ENCODE assay signal across 23 cellular contexts in genomic region chr1:229223498-229223897, GRCh38. TPM values are rescaled to one million over a fixed set of nuclear protein-coding genes. Genes with fewer than 3 reads are reported as not detected.
A peak's percentile ranks its signal among the peaks of the same experiment; 100 is the strongest.
DNase-seq lines count a peak whose midpoint lies in the region; ATAC-seq, FAIRE-seq and TF ChIP-seq lines count a peak whose summit lies in the region.
"Had no signal": no experiment of that assay in that cellular context is flagged by ENCODE, and none has a peak within 500 bp of the region (broad histone marks: within the 10 kb centered on the region; RNA-seq: fewer than 3 reads in every experiment).

No MANE protein-coding gene starts in this region.

- H3K9me3 ChIP-seq in HepG2 (ENCODE audit: low read length) (no peaks in the 10 kb centered on the region), small intestine (ENCODE audit: control insufficient read depth, low read depth) (no peaks in the 10 kb centered on the region), ascending aorta (no peaks in the 10 kb centered on the region), testis (no peaks in the 10 kb centered on the region)
- H3K9me3 ChIP-seq: SJCRH30, thoracic aorta had no signal

- TF ChIP-seq CTCF in HepG2 (CRISPR knock-in tag; IDR thresholded peaks at IDR 0.05) (no peak), ascending aorta (IDR thresholded peaks at IDR 0.05) (no peak), testis (IDR thresholded peaks at IDR 0.05) (no peak)

- H3K4me1 Mint-ChIP-seq in immature natural killer cell, result peaks cover 4 to 6% of the 10 kb centered on the region in 2 donors

- CTCF ChIA-PET in HepG2 (lab: Yijun Ruan, JAX; ENCODE audit: low intra/inter-chr PET ratio, low total read pairs), result no interaction called here

- H3K27ac ChIP-seq in HepG2 (ENCODE audit: extremely low read length, insufficient read depth, low read length), result peak overlapping the region; percentile 77
- H3K27ac ChIP-seq in small intestine (ENCODE audit: low read depth in 1 of 2, low read length in 1 of 2), result peak overlapping the region; percentile 12 to 21
- no peak overlapping the region for H3K27ac ChIP-seq in ascending aorta
- H3K27ac ChIP-seq in testis, result no peak overlapping the region
- H3K27ac ChIP-seq: SJCRH30, thoracic aorta had no signal

- no peaks in the 10 kb centered on the region for H3K36me3 ChIP-seq in HepG2 (replicated peaks in 1 of 2; ENCODE audit: control insufficient read depth in 1 of 2, insufficient read depth in 2 of 2, low read length in 2 of 2)
- H3K36me3 ChIP-seq in small intestine (ENCODE audit: control insufficient read depth in 2 of 2, insufficient read depth in 2 of 2, low read length in 2 of 2), result no peaks in the 10 kb centered on the region
- no peaks in the 10 kb centered on the region for H3K36me3 ChIP-seq in ascending aorta
- H3K36me3 ChIP-seq in testis (ENCODE audit: low read depth, missing control alignments), result no peaks in the 10 kb centered on the region
- H3K36me3 ChIP-seq: SJCRH30, thoracic aorta had no signal

- H3K9ac ChIP-seq in HepG2 (ENCODE audit: insufficient read depth, low read depth, low read length), result peak overlapping the region; percentile 67

- WGBS in HepG2 (ENCODE audit: low lambda C conversion rate), result 9% methylated on average over 7 of the region's 8 CpGs
- 21 to 60% (median 43%) methylated on average over 8 of the region's 8 CpGs for WGBS in small intestine, 3 donors
- 57 to 79% methylated on average over 8 of the region's 8 CpGs for WGBS in testis, 2 donors

- no peaks in the 10 kb centered on the region for H4K20me1 ChIP-seq in HepG2 (ENCODE audit: insufficient read depth, low read length)

- intact Hi-C loops in HepG2 (cut with micrococcal nuclease; ENCODE audit: unreplicated experiment) (loop anchor here (10.0 kb wide), 4 partner anchors 119 to 359 kb away; no protein-coding TSS in a partner anchor), ascending aorta (cut with DNase I) (loop anchor here (10.0 kb wide), 1 partner anchor 129 kb away; no protein-coding TSS in a partner anchor), testis (cut with DNase I; ENCODE audit: low total_unique reads) (loop anchor here (10.0 kb wide), 1 partner anchor 489 kb away; the partner anchor contains the start of gene RHOU)

- TF ChIP-seq RAD21 in HepG2 (CRISPR knock-in tag; IDR thresholded peaks at IDR 0.05), result no peak

- no peaks in the 10 kb centered on the region for H3K36me3 Mint-ChIP-seq in immature natural killer cell
- H3K36me3 Mint-ChIP-seq: naive B cell had no signal

- peak; percentile 23 for ATAC-seq in HepG2
- ATAC-seq: activated CD8-positive, alpha-beta T cell treated with anti-CD3 and anti-CD28 coated beads for 36 hours had no signal

- H3K27ac Mint-ChIP-seq in immature natural killer cell, result no peak overlapping the region
- H3K27ac Mint-ChIP-seq: activated B cell treated with CpG ODN at 0.5 μM for 24 hours; activated CD8-positive, alpha-beta T cell treated with anti-CD3 and anti-CD28 coated beads for 36 hours; endodermal cell; naive B cell had no signal

- TF ChIP-seq POLR2A in HepG2 (IDR thresholded peaks at IDR 0.05; ENCODE audit: insufficient read depth in 1 of 2, low read depth in 2 of 2, low read length in 2 of 2), result no peak
- no peak for TF ChIP-seq POLR2A in testis (IDR thresholded peaks at IDR 0.05)

- peaks cover 94% of the 10 kb centered on the region for H3K4me1 ChIP-seq in HepG2 (ENCODE audit: insufficient read depth, low read length)
- peaks cover 2 to 3% of the 10 kb centered on the region in 2 donors for H3K4me1 ChIP-seq in small intestine (ENCODE audit: control insufficient read depth in 2 of 2, insufficient read depth in 1 of 2, low read depth in 1 of 2, low read length in 1 of 2)
- peaks cover 0 to 13% of the 10 kb centered on the region in 2 donors for H3K4me1 ChIP-seq in ascending aorta
- peaks cover 10% of the 10 kb centered on the region for H3K4me1 ChIP-seq in testis

- no peak overlapping the region for H3K4me3 Mint-ChIP-seq in immature natural killer cell
- H3K4me3 Mint-ChIP-seq: activated B cell treated with CpG ODN at 0.5 μM for 24 hours; activated CD8-positive, alpha-beta T cell treated with anti-CD3 and anti-CD28 coated beads for 36 hours; endodermal cell; naive B cell had no signal

- no peaks in the 10 kb centered on the region for H3K79me2 ChIP-seq in HepG2 (ENCODE audit: insufficient read depth, low read length)

- DNase-seq in ELF-1 (ENCODE audit: low read depth, low spot score) (peak; percentile 70), SK-N-DZ (ENCODE audit: low spot score) (peak; percentile 37), HepG2 (ENCODE audit: low spot score) (peak; percentile 64), small intestine (peak; percentile 77), ascending aorta (ENCODE audit: low spot score in 2 of 2) (no peak), testis (no peak), immature natural killer cell (no peak)
- DNase-seq: activated B cell treated with CpG ODN at 0.5 μM for 24 hours; activated CD8-positive, alpha-beta T cell treated with anti-CD3 and anti-CD28 coated beads for 36 hours; activated naive CD4-positive, alpha-beta T cell treated with Interleukin-2 at 50 U/mL for 16 hours; activated T-cell treated with anti-CD3 and anti-CD28 coated beads, Interleukin-2, amount 50 U/mL, for 1 hour; endodermal cell; glutamatergic neuron; naive B cell; NCI-H1105 treated with DMSO at 0.1 percent for 48 hours; NCI-H2107; NCI-H524; SJCRH30; stimulated activated CD8-positive, alpha-beta memory T cell treated with anti-CD3 and anti-CD28 coated beads, Interleukin-4, amount 100 ng/mL, for 48 hours had no signal

- FAIRE-seq in HepG2 (lab: Jason Lieb, UNC) (peak; percentile 74), small intestine (lab: Jason Lieb, UNC) (no peak)
- FAIRE-seq: astrocyte, colon had no signal

- no TSS peak for BruUV-seq in HepG2 (replicated peaks; lab: Mats Ljungman, UMichigan)

- H3K9me3 Mint-ChIP-seq in immature natural killer cell, result no peaks in the 10 kb centered on the region
- H3K9me3 Mint-ChIP-seq: activated B cell treated with CpG ODN at 0.5 μM for 24 hours; activated CD8-positive, alpha-beta T cell treated with anti-CD3 and anti-CD28 coated beads for 36 hours; endodermal cell; naive B cell had no signal

- TF ChIP-seq EP300 in HepG2 (IDR thresholded peaks at IDR 0.05; ENCODE audit: low read depth in 2 of 2, low read length in 2 of 2) (no peak), HepG2 (CRISPR knock-in tag; IDR thresholded peaks at IDR 0.05; ENCODE audit: borderline replicate concordance) (no peak)

- in situ Hi-C loops in HepG2 (cut with HindIII; ENCODE audit: extremely low pct_ligation_motif_present, low pct_unique_long_range_greater_than_20kb), result loop anchor here (10.0 kb wide), 1 partner anchor 489 kb away; the partner anchor contains the start of gene RHOU

- POLR2A ChIA-PET in HepG2 (lab: Yijun Ruan, JAX), result interaction anchor here (1.0 to 3.8 kb wide), 4 partner anchors 15 to 488 kb away, joined by 3 to 34 read pairs (median 11); partner anchors contain the start of gene RHOU

- H3K27me3 ChIP-seq in HepG2 (ENCODE audit: control insufficient read depth in 1 of 2, insufficient read depth in 2 of 2, low read length in 2 of 2) (no peaks in the 10 kb centered on the region), small intestine (ENCODE audit: control insufficient read depth in 2 of 2, insufficient read depth in 2 of 2, low read length in 2 of 2) (no peaks in the 10 kb centered on the region), ascending aorta (no peaks in the 10 kb centered on the region), testis (no peaks in the 10 kb centered on the region)
- H3K27me3 ChIP-seq: SJCRH30 had no signal

- peaks cover 2 to 3% (median 2%) of the 10 kb centered on the region in 3 donors for H3K27me3 Mint-ChIP-seq in immature natural killer cell (ENCODE audit: low read depth in 3 of 3)

- peak overlapping the region; percentile 64 for H3K4me2 ChIP-seq in HepG2 (ENCODE audit: low read depth, low read length)

- peak overlapping the region in 1 of 3 experiments; percentile 31; a peak in 2 of 6 replicates for H3K4me3 ChIP-seq in HepG2 (replicated peaks in 1 of 3; ENCODE audit: insufficient read depth in 1 of 3, low read depth in 2 of 3, low read length in 3 of 3)
- no peak overlapping the region for H3K4me3 ChIP-seq in small intestine (ENCODE audit: low read depth in 1 of 2, low read length in 2 of 2)
- H3K4me3 ChIP-seq in ascending aorta, result no peak overlapping the region
- no peak overlapping the region for H3K4me3 ChIP-seq in testis
- H3K4me3 ChIP-seq: lung, SJCRH30, thoracic aorta had no signal

- H2AFZ ChIP-seq in HepG2 (ENCODE audit: low read length), result peak overlapping the region; percentile 57

TF ChIP-seq in HepG2, 621 proteins besides CTCF, POLR2A, EP300 and RAD21 (continues in another document):
- 0 out of 2 replicates have a peak, but pooled peaks have one; percentile 26 for TF ChIP-seq SAP130 (CRISPR knock-in tag; IDR thresholded peaks at IDR 0.05; ENCODE audit: low read depth)

RNA-seq across cellular contexts. Expression of gene RAB4A, which starts 47.4 kb away (rescaled TPM):
- polyA plus RNA-seq in SK-N-DZ (2014; cell fraction: cytosol; rRNA removed), result 27.8 and 30.4 TPM in 2 replicates
- 18.3 and 22.9 TPM in 2 replicates for polyA plus RNA-seq in SK-N-DZ (2014; cell fraction: nucleus; rRNA removed)
- total RNA-seq in HepG2 (2016; rRNA removed; fragmentation: Illumina TruSeq; extraction: Trizol), result 76.6 and 80.1 TPM in 2 replicates
- 135 and 139 TPM in 2 replicates for total RNA-seq in HepG2 (2016; cell fraction: cytosol; rRNA removed; fragmentation: Illumina TruSeq; extraction: Trizol; ENCODE audit: low read depth)
- total RNA-seq in HepG2 (2016; cell fraction: insoluble cytoplasmic fraction; rRNA removed; fragmentation: Illumina TruSeq; extraction: Trizol), result 71.2 and 81.9 TPM in 2 replicates
- 213 and 217 TPM in 2 replicates for total RNA-seq in HepG2 (2016; cell fraction: membrane; rRNA removed; fragmentation: Illumina TruSeq; extraction: Trizol)
- 41.7 and 48.3 TPM in 2 replicates for total RNA-seq in HepG2 (2016; cell fraction: nucleus; rRNA removed; fragmentation: Illumina TruSeq; extraction: Trizol)
- polyA plus RNA-seq in HepG2 (2011; rRNA removed), result 41.6 and 56.0 TPM in 2 replicates
- polyA plus RNA-seq in HepG2 (2011; cell fraction: cytosol; rRNA removed), result 53.2 and 57.4 TPM in 2 replicates
- 15.9 and 18.4 TPM in 2 replicates for polyA plus RNA-seq in HepG2 (2011; cell fraction: nucleus; rRNA removed)
- 71.3 and 87.6 TPM in 2 replicates for polyA plus RNA-seq in HepG2 (2012)
- polyA plus RNA-seq in HepG2 (2016; cell fraction: cytosol; fragmentation: Illumina TruSeq; extraction: Trizol; ENCODE audit: low read depth), result 296 and 305 TPM in 2 replicates
- polyA plus RNA-seq in HepG2 (2016; cell fraction: insoluble cytoplasmic fraction; fragmentation: Illumina TruSeq; extraction: Trizol; ENCODE audit: low read depth), result 113 and 114 TPM in 2 replicates
- polyA plus RNA-seq in HepG2 (2016; cell fraction: membrane; fragmentation: Illumina TruSeq; extraction: Trizol; ENCODE audit: low read depth), result 280 and 289 TPM in 2 replicates
- 77.5 and 84.8 TPM in 2 replicates for polyA plus RNA-seq in HepG2 (2016; cell fraction: nucleus; fragmentation: Illumina TruSeq; extraction: Trizol; ENCODE audit: insufficient read depth, low read depth)
- polyA minus RNA-seq in HepG2 (2011; rRNA and poly(A)+ RNA removed; ENCODE audit: low replicate concordance), result 3.1 and 9.3 TPM in 2 replicates
- 17.1 and 18.2 TPM in 2 replicates for polyA minus RNA-seq in HepG2 (2011; cell fraction: cytosol; rRNA and poly(A)+ RNA removed)
- 41.3 and 46.1 TPM in 2 replicates for polyA minus RNA-seq in HepG2 (2011; cell fraction: nucleus; rRNA and poly(A)+ RNA removed)
- 10 to 100 TPM; 30.0 to 37.6 (median 31.9) TPM for polyA plus RNA-seq in small intestine
- 6.0 TPM for total RNA-seq in ascending aorta
- total RNA-seq in testis, result 10 to 100 TPM; 27.2 to 30.2 TPM
- polyA plus RNA-seq in testis (ENCODE audit: insufficient read depth, low read depth, low replicate concordance), result 55.1 TPM
- 10 to 100 TPM; 21.7 to 30.1 (median 22.3) TPM for polyA plus RNA-seq in immature natural killer cell

Comparison
In these comparisons a context has a peak if more than half of its experiments do, and no peak if none do; other contexts are left out.
1. DNase-seq: peak in ELF-1 (single experiment), SK-N-DZ (single experiment), HepG2 (single experiment) and small intestine (single experiment); none in ascending aorta (0 of 2), testis (single experiment) and immature natural killer cell (0 of 3).
2. H3K27ac ChIP-seq: peak in HepG2 (single experiment) and small intestine (2 of 2); none in ascending aorta (0 of 2) and testis (0 of 2).